1 cellular context compared by ENCODE assay signal in the genomic region with DNA sequence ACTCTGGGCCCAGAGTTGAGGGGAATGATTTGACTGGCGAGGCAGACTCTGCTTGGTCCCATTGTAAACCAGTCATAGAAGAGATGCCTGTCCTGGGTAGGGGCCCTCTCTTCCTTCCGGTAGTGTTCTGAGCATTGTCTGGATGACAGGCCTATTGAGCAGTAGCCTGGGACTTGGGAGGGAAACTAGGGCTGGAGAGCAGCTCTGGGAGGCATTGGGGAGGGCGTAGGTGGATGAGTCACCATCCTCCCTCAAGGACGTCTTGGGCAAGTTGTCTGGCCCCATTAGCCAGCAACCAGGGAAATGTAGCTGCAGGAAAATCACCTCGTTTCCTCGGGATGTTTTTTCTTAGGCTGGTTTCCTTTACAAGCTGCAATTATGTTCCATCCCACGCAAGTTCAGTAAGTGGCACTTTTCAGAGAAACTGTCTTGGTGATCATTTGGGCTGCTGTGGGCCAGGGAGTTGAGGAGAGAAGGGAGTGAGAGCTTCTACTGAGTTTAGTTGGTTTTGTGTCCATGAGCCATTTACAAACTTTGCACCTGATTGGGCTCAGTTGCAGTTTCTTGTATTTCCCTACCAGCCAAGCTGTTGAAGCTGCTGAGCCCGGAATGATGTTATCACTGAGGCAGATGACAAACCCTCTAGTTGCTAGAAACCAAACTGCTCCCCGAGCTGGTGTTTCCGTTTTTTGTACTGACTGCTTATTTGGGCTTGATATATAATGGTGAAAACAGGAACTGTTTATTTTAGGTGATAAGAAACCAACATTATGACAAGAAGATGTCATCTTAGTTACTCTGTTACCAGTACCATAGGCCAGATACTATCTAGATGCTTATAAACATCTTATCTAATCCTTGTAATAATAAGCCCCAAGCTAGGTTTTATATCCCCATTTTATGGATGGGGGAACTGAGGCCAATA.
A peak's percentile ranks its signal among the peaks of the same experiment; 100 is the strongest.
TF ChIP-seq lines count a peak whose summit lies in the region.

No MANE protein-coding gene starts in this region.

TF ChIP-seq in K562, 482 proteins besides CTCF, POLR2A, EP300 and RAD21 (continued from another document and continues in another):
- no peak for TF ChIP-seq ZNF444 (CRISPR knock-in tag; IDR thresholded peaks at IDR 0.05)
- TF ChIP-seq, protein P1, sequence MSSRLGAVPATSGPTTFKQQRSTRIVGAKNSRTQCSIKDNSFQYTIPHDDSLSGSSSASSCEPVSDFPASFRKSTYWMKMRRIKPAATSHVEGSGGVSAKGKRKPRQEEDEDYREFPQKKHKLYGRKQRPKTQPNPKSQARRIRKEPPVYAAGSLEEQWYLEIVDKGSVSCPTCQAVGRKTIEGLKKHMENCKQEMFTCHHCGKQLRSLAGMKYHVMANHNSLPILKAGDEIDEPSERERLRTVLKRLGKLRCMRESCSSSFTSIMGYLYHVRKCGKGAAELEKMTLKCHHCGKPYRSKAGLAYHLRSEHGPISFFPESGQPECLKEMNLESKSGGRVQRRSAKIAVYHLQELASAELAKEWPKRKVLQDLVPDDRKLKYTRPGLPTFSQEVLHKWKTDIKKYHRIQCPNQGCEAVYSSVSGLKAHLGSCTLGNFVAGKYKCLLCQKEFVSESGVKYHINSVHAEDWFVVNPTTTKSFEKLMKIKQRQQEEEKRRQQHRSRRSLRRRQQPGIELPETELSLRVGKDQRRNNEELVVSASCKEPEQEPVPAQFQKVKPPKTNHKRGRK (tag; IDR thresholded peaks at IDR 0.05) = no peak
- no peak for TF ChIP-seq ZFP30 (CRISPR knock-in tag; IDR thresholded peaks at IDR 0.05; ENCODE audit: borderline replicate concordance)
- no peak for TF ChIP-seq ZNF354B (CRISPR knock-in tag; IDR thresholded peaks at IDR 0.05)
- no peak for TF ChIP-seq KDM5B (IDR thresholded peaks at IDR 0.05; ENCODE audit: insufficient replicate concordance, low read depth, low read length)
- TF ChIP-seq SMAD3 (CRISPR knock-in tag; conservative IDR thresholded peaks at IDR 0.05) = no peak
- TF ChIP-seq KLF1 (tag; IDR thresholded peaks at IDR 0.05) = peak; percentile 43; the same call in 1 of the 2 replicates
- TF ChIP-seq ZFPM2 (CRISPR knock-in tag; IDR thresholded peaks at IDR 0.05) = no peak
- TF ChIP-seq, protein P2, sequence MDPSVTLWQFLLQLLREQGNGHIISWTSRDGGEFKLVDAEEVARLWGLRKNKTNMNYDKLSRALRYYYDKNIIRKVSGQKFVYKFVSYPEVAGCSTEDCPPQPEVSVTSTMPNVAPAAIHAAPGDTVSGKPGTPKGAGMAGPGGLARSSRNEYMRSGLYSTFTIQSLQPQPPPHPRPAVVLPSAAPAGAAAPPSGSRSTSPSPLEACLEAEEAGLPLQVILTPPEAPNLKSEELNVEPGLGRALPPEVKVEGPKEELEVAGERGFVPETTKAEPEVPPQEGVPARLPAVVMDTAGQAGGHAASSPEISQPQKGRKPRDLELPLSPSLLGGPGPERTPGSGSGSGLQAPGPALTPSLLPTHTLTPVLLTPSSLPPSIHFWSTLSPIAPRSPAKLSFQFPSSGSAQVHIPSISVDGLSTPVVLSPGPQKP (CRISPR knock-in tag; IDR thresholded peaks at IDR 0.05) = no peak
- TF ChIP-seq BCOR (IDR thresholded peaks at IDR 0.05) = peak; percentile 92
- TF ChIP-seq PHF8 (IDR thresholded peaks at IDR 0.05; ENCODE audit: borderline replicate concordance, low read length) = no peak
- TF ChIP-seq, protein P3, sequence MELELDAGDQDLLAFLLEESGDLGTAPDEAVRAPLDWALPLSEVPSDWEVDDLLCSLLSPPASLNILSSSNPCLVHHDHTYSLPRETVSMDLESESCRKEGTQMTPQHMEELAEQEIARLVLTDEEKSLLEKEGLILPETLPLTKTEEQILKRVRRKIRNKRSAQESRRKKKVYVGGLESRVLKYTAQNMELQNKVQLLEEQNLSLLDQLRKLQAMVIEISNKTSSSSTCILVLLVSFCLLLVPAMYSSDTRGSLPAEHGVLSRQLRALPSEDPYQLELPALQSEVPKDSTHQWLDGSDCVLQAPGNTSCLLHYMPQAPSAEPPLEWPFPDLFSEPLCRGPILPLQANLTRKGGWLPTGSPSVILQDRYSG (tag; conservative IDR thresholded peaks at IDR 0.05; ENCODE audit: low read depth) = no peak
- no peak; the same call in 1 of the 2 replicates for TF ChIP-seq HDAC8 (tag; IDR thresholded peaks at IDR 0.05)
- no peak for TF ChIP-seq ZNF431 (CRISPR knock-in tag; IDR thresholded peaks at IDR 0.05)
- TF ChIP-seq, protein P4, sequence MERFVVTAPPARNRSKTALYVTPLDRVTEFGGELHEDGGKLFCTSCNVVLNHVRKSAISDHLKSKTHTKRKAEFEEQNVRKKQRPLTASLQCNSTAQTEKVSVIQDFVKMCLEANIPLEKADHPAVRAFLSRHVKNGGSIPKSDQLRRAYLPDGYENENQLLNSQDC (CRISPR knock-in tag; IDR thresholded peaks at IDR 0.05) = no peak
- no peak for TF ChIP-seq EZH2 (IDR thresholded peaks at IDR 0.05; ENCODE audit: borderline replicate concordance, low read depth, low read length)
- TF ChIP-seq, protein P5, sequence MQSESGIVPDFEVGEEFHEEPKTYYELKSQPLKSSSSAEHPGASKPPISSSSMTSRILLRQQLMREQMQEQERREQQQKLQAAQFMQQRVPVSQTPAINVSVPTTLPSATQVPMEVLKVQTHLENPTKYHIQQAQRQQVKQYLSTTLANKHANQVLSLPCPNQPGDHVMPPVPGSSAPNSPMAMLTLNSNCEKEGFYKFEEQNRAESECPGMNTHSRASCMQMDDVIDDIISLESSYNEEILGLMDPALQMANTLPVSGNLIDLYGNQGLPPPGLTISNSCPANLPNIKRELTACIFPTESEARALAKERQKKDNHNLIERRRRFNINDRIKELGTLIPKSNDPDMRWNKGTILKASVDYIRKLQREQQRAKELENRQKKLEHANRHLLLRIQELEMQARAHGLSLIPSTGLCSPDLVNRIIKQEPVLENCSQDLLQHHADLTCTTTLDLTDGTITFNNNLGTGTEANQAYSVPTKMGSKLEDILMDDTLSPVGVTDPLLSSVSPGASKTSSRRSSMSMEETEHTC (IDR thresholded peaks at IDR 0.05) = no peak
- TF ChIP-seq RB1 (IDR thresholded peaks at IDR 0.05; ENCODE audit: low read depth) = no peak
- no peak for TF ChIP-seq CBFB (CRISPR knock-in tag; IDR thresholded peaks at IDR 0.05)
- TF ChIP-seq GABPA (tag; conservative IDR thresholded peaks at IDR 0.05; ENCODE audit: low read depth) = no peak; the same call in 1 of the 2 replicates
- no peak for TF ChIP-seq CBX5 (IDR thresholded peaks at IDR 0.05; ENCODE audit: borderline replicate concordance, low read depth)
- TF ChIP-seq MYC (IDR thresholded peaks at IDR 0.05; ENCODE audit: low read depth, low read length) = no peak
- no peak for TF ChIP-seq MYC (CRISPR knock-in tag; IDR thresholded peaks at IDR 0.05; ENCODE audit: borderline replicate concordance, low read depth)
- TF ChIP-seq TARDBP (IDR thresholded peaks at IDR 0.05) = no peak
- peak; percentile 49 for TF ChIP-seq ZFP36 (IDR thresholded peaks at IDR 0.05; ENCODE audit: low read depth, low read length, partially characterized antibody)
- TF ChIP-seq SIN3A (IDR thresholded peaks at IDR 0.05; ENCODE audit: borderline replicate concordance in 2 of 2, control insufficient read depth in 1 of 2, low read depth in 2 of 2, low read length in 2 of 2) = no peak
- TF ChIP-seq PTBP1 (IDR thresholded peaks at IDR 0.05; ENCODE audit: low read depth, low read length) = no peak
- TF ChIP-seq, protein P6, sequence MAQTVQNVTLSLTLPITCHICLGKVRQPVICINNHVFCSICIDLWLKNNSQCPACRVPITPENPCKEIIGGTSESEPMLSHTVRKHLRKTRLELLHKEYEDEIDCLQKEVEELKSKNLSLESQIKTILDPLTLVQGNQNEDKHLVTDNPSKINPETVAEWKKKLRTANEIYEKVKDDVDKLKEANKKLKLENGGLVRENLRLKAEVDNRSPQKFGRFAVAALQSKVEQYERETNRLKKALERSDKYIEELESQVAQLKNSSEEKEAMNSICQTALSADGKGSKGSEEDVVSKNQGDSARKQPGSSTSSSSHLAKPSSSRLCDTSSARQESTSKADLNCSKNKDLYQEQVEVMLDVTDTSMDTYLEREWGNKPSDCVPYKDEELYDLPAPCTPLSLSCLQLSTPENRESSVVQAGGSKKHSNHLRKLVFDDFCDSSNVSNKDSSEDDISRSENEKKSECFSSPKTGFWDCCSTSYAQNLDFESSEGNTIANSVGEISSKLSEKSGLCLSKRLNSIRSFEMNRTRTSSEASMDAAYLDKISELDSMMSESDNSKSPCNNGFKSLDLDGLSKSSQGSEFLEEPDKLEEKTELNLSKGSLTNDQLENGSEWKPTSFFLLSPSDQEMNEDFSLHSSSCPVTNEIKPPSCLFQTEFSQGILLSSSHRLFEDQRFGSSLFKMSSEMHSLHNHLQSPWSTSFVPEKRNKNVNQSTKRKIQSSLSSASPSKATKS (CRISPR knock-in tag; IDR thresholded peaks at IDR 0.05) = no peak
- peak; percentile 4; the same call in 1 of the 2 replicates for TF ChIP-seq NFE2 (IDR thresholded peaks at IDR 0.05; ENCODE audit: low read depth)
- TF ChIP-seq, protein P7, sequence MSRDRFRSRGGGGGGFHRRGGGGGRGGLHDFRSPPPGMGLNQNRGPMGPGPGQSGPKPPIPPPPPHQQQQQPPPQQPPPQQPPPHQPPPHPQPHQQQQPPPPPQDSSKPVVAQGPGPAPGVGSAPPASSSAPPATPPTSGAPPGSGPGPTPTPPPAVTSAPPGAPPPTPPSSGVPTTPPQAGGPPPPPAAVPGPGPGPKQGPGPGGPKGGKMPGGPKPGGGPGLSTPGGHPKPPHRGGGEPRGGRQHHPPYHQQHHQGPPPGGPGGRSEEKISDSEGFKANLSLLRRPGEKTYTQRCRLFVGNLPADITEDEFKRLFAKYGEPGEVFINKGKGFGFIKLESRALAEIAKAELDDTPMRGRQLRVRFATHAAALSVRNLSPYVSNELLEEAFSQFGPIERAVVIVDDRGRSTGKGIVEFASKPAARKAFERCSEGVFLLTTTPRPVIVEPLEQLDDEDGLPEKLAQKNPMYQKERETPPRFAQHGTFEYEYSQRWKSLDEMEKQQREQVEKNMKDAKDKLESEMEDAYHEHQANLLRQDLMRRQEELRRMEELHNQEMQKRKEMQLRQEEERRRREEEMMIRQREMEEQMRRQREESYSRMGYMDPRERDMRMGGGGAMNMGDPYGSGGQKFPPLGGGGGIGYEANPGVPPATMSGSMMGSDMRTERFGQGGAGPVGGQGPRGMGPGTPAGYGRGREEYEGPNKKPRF (IDR thresholded peaks at IDR 0.05; ENCODE audit: low read depth, low read length) = no peak
- TF ChIP-seq ARHGAP35 (IDR thresholded peaks at IDR 0.05; ENCODE audit: partially characterized antibody) = no peak
- TF ChIP-seq, protein P8, sequence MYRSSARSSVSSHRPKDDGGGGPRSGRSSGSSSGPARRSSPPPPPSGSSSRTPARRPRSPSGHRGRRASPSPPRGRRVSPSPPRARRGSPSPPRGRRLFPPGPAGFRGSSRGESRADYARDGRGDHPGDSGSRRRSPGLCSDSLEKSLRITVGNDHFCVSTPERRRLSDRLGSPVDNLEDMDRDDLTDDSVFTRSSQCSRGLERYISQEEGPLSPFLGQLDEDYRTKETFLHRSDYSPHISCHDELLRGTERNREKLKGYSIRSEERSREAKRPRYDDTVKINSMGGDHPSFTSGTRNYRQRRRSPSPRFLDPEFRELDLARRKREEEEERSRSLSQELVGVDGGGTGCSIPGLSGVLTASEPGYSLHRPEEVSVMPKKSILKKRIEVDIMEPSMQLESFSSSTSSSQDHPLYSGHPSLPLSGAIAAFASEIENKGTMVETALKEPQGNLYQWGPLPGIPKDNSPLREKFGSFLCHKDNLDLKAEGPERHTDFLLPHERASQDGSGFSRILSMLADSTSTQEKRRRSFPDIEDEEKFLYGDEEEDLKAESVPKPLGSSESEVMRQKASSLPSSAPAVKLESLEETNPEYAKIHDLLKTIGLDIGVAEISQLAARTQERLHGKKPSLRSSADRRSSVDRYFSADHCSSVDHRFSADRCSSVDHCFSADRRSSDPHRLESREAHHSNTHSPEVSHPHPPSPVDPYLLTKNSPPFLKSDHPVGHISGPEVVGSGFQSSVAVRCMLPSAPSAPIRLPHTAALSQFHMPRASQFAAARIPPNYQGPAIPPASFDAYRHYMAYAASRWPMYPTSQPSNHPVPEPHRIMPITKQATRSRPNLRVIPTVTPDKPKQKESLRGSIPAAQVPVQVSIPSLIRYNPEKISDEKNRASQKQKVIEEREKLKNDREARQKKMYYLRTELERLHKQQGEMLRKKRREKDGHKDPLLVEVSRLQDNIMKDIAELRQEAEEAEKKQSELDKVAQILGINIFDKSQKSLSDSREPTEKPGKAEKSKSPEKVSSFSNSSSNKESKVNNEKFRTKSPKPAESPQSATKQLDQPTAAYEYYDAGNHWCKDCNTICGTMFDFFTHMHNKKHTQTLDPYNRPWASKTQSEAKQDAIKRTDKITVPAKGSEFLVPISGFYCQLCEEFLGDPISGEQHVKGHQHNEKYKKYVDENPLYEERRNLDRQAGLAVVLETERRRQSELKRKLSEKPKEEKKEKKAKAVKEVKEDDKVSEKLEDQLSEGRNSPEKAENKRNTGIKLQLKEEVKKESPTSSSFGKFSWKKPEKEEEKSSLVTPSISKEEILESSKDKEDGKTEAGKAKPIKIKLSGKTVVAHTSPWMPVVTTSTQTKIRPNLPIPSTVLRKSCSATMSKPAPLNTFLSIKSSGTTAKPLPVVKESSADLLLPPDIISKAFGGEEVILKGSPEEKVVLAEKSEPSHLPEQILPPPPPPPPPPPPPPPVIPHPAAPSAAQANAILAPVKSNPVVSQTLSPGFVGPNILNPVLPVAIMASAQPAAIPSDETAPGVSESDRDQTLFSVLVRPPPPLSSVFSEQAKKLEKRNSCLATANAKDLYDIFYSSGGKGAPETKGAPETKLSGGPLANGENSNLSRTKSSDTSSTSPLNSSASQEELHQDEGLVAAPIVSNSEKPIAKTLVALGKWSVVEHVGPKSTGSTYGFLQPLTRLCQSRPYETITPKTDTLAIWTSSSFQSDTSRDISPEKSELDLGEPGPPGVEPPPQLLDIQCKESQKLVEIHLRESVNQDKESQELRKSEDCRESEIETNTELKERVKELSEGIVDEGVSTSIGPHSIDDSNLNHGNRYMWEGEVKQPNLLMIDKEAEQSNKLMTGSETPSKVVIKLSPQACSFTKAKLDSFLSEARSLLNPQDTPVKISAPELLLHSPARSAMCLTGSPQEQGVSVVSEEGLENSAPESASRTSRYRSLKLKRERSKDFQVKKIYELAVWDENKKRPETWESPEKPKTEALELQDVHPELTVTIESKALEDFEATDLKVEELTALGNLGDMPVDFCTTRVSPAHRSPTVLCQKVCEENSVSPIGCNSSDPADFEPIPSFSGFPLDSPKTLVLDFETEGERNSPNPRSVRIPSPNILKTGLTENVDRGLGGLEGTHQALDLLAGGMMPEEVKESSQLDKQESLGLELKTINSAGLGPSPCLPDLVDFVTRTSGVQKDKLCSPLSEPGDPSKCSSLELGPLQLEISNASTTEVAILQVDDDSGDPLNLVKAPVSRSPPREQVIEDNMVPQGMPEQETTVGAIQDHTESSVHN (IDR thresholded peaks at IDR 0.05; ENCODE audit: borderline replicate concordance in 1 of 2, low read depth in 1 of 2) = no peak; a peak in 1 of 4 replicates
- TF ChIP-seq COPS2 (conservative IDR thresholded peaks at IDR 0.05) = no peak
